8 cellular contexts compared by ENCODE assay signal in genomic region chr1:9825101-9826074, GRCh38. TPM values are rescaled to one million over a fixed set of nuclear protein-coding genes. Genes with fewer than 3 reads are reported as not detected.
A peak's percentile ranks its signal among the peaks of the same experiment; 100 is the strongest.
DNase-seq lines count a peak whose midpoint lies in the region; ATAC-seq and TF ChIP-seq lines count a peak whose summit lies in the region.

No MANE protein-coding gene starts in this region.

- no peak overlapping the region for H3K27ac ChIP-seq in OCI-LY7 (ENCODE audit: low read depth, low read length, poor library complexity, severe bottlenecking)
- peak overlapping the region; percentile 92 to 97 (median 96) for H3K27ac ChIP-seq in gastroesophageal sphincter
- H3K27ac ChIP-seq in osteoblast (ENCODE audit: low read depth, low read length) = peak overlapping the region; percentile 46

- no peaks in the 10 kb centered on the region for H3K9me2 ChIP-seq in OCI-LY7 (ENCODE audit: insufficient read depth, low read length)

- intact Hi-C loops in OCI-LY7 (cut with micrococcal nuclease; ENCODE audit: unreplicated experiment) = no loop called here

- H2AFZ ChIP-seq in OCI-LY7 (ENCODE audit: low read length) = peak overlapping the region; percentile 45; the same call in 1 of the 2 replicates
- peak overlapping the region; percentile 79 for H2AFZ ChIP-seq in osteoblast (ENCODE audit: low read length)

- TF ChIP-seq EP300 in gastroesophageal sphincter (IDR thresholded peaks at IDR 0.05) = no peak

- H3K79me2 ChIP-seq in OCI-LY7 (ENCODE audit: insufficient read depth, low read depth, low read length) (peaks cover 28% of the 10 kb centered on the region), osteoblast (ENCODE audit: insufficient read depth, low read length) (peaks cover 28% of the 10 kb centered on the region)

- H3K36me3 ChIP-seq in OCI-LY7 (ENCODE audit: insufficient read depth, low read length) = no peaks in the 10 kb centered on the region
- H3K36me3 ChIP-seq in gastroesophageal sphincter = no peaks in the 10 kb centered on the region
- H3K36me3 ChIP-seq in osteoblast (ENCODE audit: insufficient read depth, low read length) = no peaks in the 10 kb centered on the region

- 12 to 14% methylated on average over 13 to 17 of the region's 17 CpGs for WGBS in gastroesophageal sphincter (ENCODE audit: low coverage in 1 of 2), 2 donors

- H3K9me3 ChIP-seq in OCI-LY7 (ENCODE audit: low read length) = no peaks in the 10 kb centered on the region
- H3K9me3 ChIP-seq in gastroesophageal sphincter = no peaks in the 10 kb centered on the region
- no peaks in the 10 kb centered on the region for H3K9me3 ChIP-seq in osteoblast (ENCODE audit: low read depth, low read length)

- POLR2A ChIA-PET in OCI-LY7 (lab: Charles Lee) = interaction anchor here (0.6 to 1.0 kb wide), 6 partner anchors 20 to 43 kb away, joined by 3 to 6 read pairs (median 4); no protein-coding TSS in a partner anchor

- H3K4me3 ChIP-seq in AG10803 (ENCODE audit: low read length) = no peak overlapping the region
- H3K4me3 ChIP-seq in OCI-LY7 (ENCODE audit: low read depth, low read length, poor library complexity, severe bottlenecking) = no peak overlapping the region
- H3K4me3 ChIP-seq in gastroesophageal sphincter = peak overlapping the region in 1 of 2 donors; percentile 83
- H3K4me3 ChIP-seq in osteoblast (ENCODE audit: insufficient read depth, low read length) = no peak overlapping the region

- DNase-seq in AG10803 (ENCODE audit: low read depth) = peak; percentile 36
- DNase-seq in H4 (ENCODE audit: low spot score) = peak; percentile 83
- no peak for DNase-seq in OCI-LY7 (ENCODE audit: low spot score)
- DNase-seq in activated T-helper 9 cell treated with anti-CD3 and anti-CD28 coated beads, Interleukin-2, amount 50 U/mL, for 16 hours (ENCODE audit: low read depth) = peak; percentile 30
- peak; percentile 94 for DNase-seq in osteoblast (ENCODE audit: insufficient read length, low spot score, missing footprints)

- peaks cover 33% of the 10 kb centered on the region for H3K4me1 ChIP-seq in OCI-LY7 (ENCODE audit: insufficient read depth, low read length, poor library complexity, severe bottlenecking)
- H3K4me1 ChIP-seq in gastroesophageal sphincter = peaks cover 0 to 46% (median 12%) of the 10 kb centered on the region in 3 donors
- H3K4me1 ChIP-seq in osteoblast (ENCODE audit: insufficient read depth, low read length) = peaks cover 22% of the 10 kb centered on the region

- H3K4me2 ChIP-seq in OCI-LY7 (ENCODE audit: low read length) (peak overlapping the region; percentile 54; the same call in 1 of the 2 replicates), osteoblast (ENCODE audit: insufficient read depth, low read length) (peak overlapping the region; percentile 90)

- CTCF ChIA-PET in OCI-LY7 (lab: Charles Lee; ENCODE audit: unreplicated experiment) = interaction anchor here (0.9 to 1.3 kb wide), 2 partner anchors 10 to 25 kb away, joined by 3 to 4 read pairs; no protein-coding TSS in a partner anchor

- ATAC-seq in gastroesophageal sphincter (peak; percentile 49), GM21390 (IDR thresholded peaks at IDR 0.05; ENCODE audit: unreplicated experiment) (no peak), HG02981 (IDR thresholded peaks at IDR 0.05; ENCODE audit: unreplicated experiment) (no peak)

- BruUV-seq in OCI-LY7 (replicated peaks; lab: Mats Ljungman, UMichigan) = no TSS peak

- no peak for TF ChIP-seq POLR2A in gastroesophageal sphincter (IDR thresholded peaks at IDR 0.05)

- no peaks in the 10 kb centered on the region for H3K27me3 ChIP-seq in gastroesophageal sphincter
- no peaks in the 10 kb centered on the region for H3K27me3 ChIP-seq in osteoblast (ENCODE audit: insufficient read depth, low read length)

- H4K20me1 ChIP-seq in OCI-LY7 (ENCODE audit: insufficient read depth, low read length) (peaks cover 19% of the 10 kb centered on the region), osteoblast (ENCODE audit: insufficient read depth, low read length) (peaks cover 20% of the 10 kb centered on the region)

- TF ChIP-seq CTCF in AG10803 (conservative IDR thresholded peaks at IDR 0.05; ENCODE audit: low read length) (no peak), OCI-LY7 (conservative IDR thresholded peaks at IDR 0.05; ENCODE audit: low read length) (no peak), gastroesophageal sphincter (IDR thresholded peaks at IDR 0.05) (peak in 1 of 4 experiments; percentile 24), osteoblast (IDR thresholded peaks at IDR 0.05; ENCODE audit: extremely low read depth, low read depth, low read length) (no peak)

RNA-seq across cellular contexts. Expression of gene CLSTN1, which starts 1.6 kb away (rescaled TPM):
- total RNA-seq in H4 (2014; rRNA removed; shearing (Covaris generic)) = 31.0 and 35.3 TPM in 2 replicates
- total RNA-seq in OCI-LY7 (2014; rRNA removed; shearing (Covaris generic)) = 49.4 and 58.6 TPM in 2 replicates
- total RNA-seq in OCI-LY7 (2022) (124 and 141 TPM in 2 replicates), gastroesophageal sphincter (10 to 100 TPM; 45.1 to 95.4 (median 58.7) TPM), osteoblast (110 and 140 TPM in 2 replicates)
